Comparison of ENCODE assay signal across 8 cellular contexts in genomic region chr3:195900426-195901355, GRCh38. TPM values are rescaled to one million over a fixed set of nuclear protein-coding genes. Genes with fewer than 3 reads are reported as not detected.
DNase-seq lines count a peak whose midpoint lies in the region; ATAC-seq, FAIRE-seq and TF ChIP-seq lines count a peak whose summit lies in the region.

No MANE protein-coding gene starts in this region.

- TF ChIP-seq CTCF in mucosa of descending colon (IDR thresholded peaks at IDR 0.05), result no peak

- DNase-seq in GM12892 (ENCODE audit: insufficient read length) (no peak), SK-MEL-5 (ENCODE audit: low read depth, low spot score) (peak; percentile 98), caudate nucleus (lab: John Stamatoyannopoulos, UW) (peak; percentile 28 to 95 (median 84)), mucosa of descending colon (peak in 2 of 3 donors; percentile 50 to 81), urothelium cell line (ENCODE audit: low spot score) (peak; percentile 73), NCI-H345 treated with DMSO at 0.1 percent for 48 hours (lab: John Stamatoyannopoulos, UW; ENCODE audit: unreplicated experiment) (no peak)
- no peak for DNase-seq in effector CD4-positive, alpha-beta T cell

- H3K27ac ChIP-seq in caudate nucleus (ENCODE audit: low read depth, low read length), result peak overlapping the region; percentile 97

- no peaks in the 10 kb centered on the region for H3K9me3 ChIP-seq in mucosa of descending colon

- peak; percentile 31; the same call in 1 of the 2 replicates for TF ChIP-seq POLR2A in GM12892 (IDR thresholded peaks at IDR 0.05; ENCODE audit: low read depth, low read length)

- FAIRE-seq in GM12892 (lab: Jason Lieb, UNC) (peak; percentile 87), urothelium cell line (lab: Jason Lieb, UNC) (no peak)

- in situ Hi-C loops in SK-MEL-5 (cut with HindIII; ENCODE audit: low pct_unique_long_range_greater_than_20kb, low sequenced_read_pairs), result no loop called here

- no peak overlapping the region for H3K4me3 ChIP-seq in mucosa of descending colon

- intact Hi-C loops in mucosa of descending colon (cut with DNase I, micrococcal nuclease), result no loop called here

- no peaks in the 10 kb centered on the region for H3K36me3 ChIP-seq in mucosa of descending colon (ENCODE audit: low read depth)

- peak; percentile 46 for ATAC-seq in HG02642 (IDR thresholded peaks at IDR 0.05; ENCODE audit: poor library complexity, unreplicated experiment)
- ATAC-seq in mucosa of descending colon, result peak; percentile 27

- H3K4me1 ChIP-seq in mucosa of descending colon (ENCODE audit: low read depth), result peaks cover 6% of the 10 kb centered on the region

RNA-seq across cellular contexts. Expression of gene TNK2, which starts 7.7 kb away (rescaled TPM):
- 9.3 TPM for polyA plus RNA-seq in GM12892 (2012; ENCODE audit: missing spikeins)
- 7.9 and 9.0 TPM in 2 replicates for total RNA-seq in SK-MEL-5 (2014; rRNA removed; shearing (Covaris generic))
- 24.5 and 34.4 TPM in 2 replicates for polyA plus RNA-seq in SK-MEL-5 (2015; cell fraction: cytosol; rRNA removed)
- 46.3 and 83.6 TPM in 2 replicates for polyA plus RNA-seq in SK-MEL-5 (2015; cell fraction: nucleus; rRNA removed)
- 10 to 100 TPM; 16.8 to 61.1 (median 28.0) TPM for total RNA-seq in mucosa of descending colon

Comparison
In these comparisons a context has a peak if more than half of its experiments do, and no peak if none do; other contexts are left out.
1. DNase-seq: peak in SK-MEL-5 (single experiment), caudate nucleus (61 of 61), mucosa of descending colon (2 of 3) and urothelium cell line (single experiment); none in GM12892 (single experiment), effector CD4-positive, alpha-beta T cell (single experiment) and NCI-H345 treated with DMSO at 0.1 percent for 48 hours (single experiment).